Comparison of ENCODE assay signal across 8 cellular contexts in genomic region chr1:36150296-36151132, GRCh38. TPM values are rescaled to one million over a fixed set of nuclear protein-coding genes. Genes with fewer than 3 reads are reported as not detected.
A peak's percentile ranks its signal among the peaks of the same experiment; 100 is the strongest.
DNase-seq lines count a peak whose midpoint lies in the region; ATAC-seq, FAIRE-seq and TF ChIP-seq lines count a peak whose summit lies in the region.

No MANE protein-coding gene starts in this region.

- CTCF ChIA-PET in HepG2 (lab: Yijun Ruan, JAX; ENCODE audit: low intra/inter-chr PET ratio, low total read pairs) = interaction anchor here (0.8 to 2.6 kb wide), 4 partner anchors 37 to 192 kb away, joined by 3 to 43 read pairs (median 10); no protein-coding TSS in a partner anchor

- ATAC-seq in HG03439 (IDR thresholded peaks at IDR 0.05; ENCODE audit: unreplicated experiment) (peak; percentile 40), HepG2 (peak; percentile 87)

- DNase-seq in AML-193 (lab: John Stamatoyannopoulos, UW) (peak; percentile 81), NCI-H524 (lab: John Stamatoyannopoulos, UW) (peak; percentile 90 to 94), HepG2 (ENCODE audit: low spot score) (peak; percentile 86)
- peak; percentile 94 for DNase-seq in activated CD4-positive, alpha-beta T cell treated with anti-CD3 and anti-CD28 coated beads, Interleukin-2, amount 10 ng/mL, durations not matched to agents 24 days and 14 days
- peak; percentile 61 for DNase-seq in stimulated activated CD4-positive, alpha-beta T cell treated with anti-CD3 and anti-CD28 coated beads, Interleukin-4, amount 100 ng/mL, for 1 hour

- TF ChIP-seq POLR2A in GM19099 (IDR thresholded peaks at IDR 0.05; ENCODE audit: extremely low read depth, insufficient read length, low read depth) (peak; percentile 72), HepG2 (IDR thresholded peaks at IDR 0.05; ENCODE audit: insufficient read depth in 1 of 2, low read depth in 2 of 2, low read length in 2 of 2) (peak in 1 of 2 experiments; percentile 62; a peak in 2 of 4 replicates)

- H3K4me3 Mint-ChIP-seq in activated CD4-positive, alpha-beta T cell treated with anti-CD3 and anti-CD28 coated beads, Interleukin-2, amount 10 ng/mL, durations not matched to agents 24 days and 14 days = peak overlapping the region; percentile 98
- peak overlapping the region; percentile 95 for H3K4me3 Mint-ChIP-seq in dendritic cell treated with granulocyte-macrophage colony-stimulating factor and Interleukin-4, amounts not matched to agents 40 ng/mL and 50 ng/mL, for 4 days

- TF ChIP-seq RAD21 in HepG2 (CRISPR knock-in tag; IDR thresholded peaks at IDR 0.05) = no peak

- H3K4me1 ChIP-seq in HepG2 (ENCODE audit: insufficient read depth, low read length) = peaks cover 67% of the 10 kb centered on the region

- H3K36me3 ChIP-seq in HepG2 (replicated peaks in 1 of 2; ENCODE audit: control insufficient read depth in 1 of 2, insufficient read depth in 2 of 2, low read length in 2 of 2) = no peaks in the 10 kb centered on the region

- H4K20me1 ChIP-seq in HepG2 (ENCODE audit: insufficient read depth, low read length) = no peaks in the 10 kb centered on the region

- 3% methylated on average over 5 of the region's 12 CpGs for whole genome bisulfite sequencing in HepG2 (ENCODE audit: low lambda C conversion rate)

- no peak overlapping the region for H2AFZ ChIP-seq in HepG2 (ENCODE audit: low read length)

- H3K27me3 ChIP-seq in HepG2 (ENCODE audit: control insufficient read depth in 1 of 2, insufficient read depth in 2 of 2, low read length in 2 of 2) = no peaks in the 10 kb centered on the region

- no TSS peak for BruUV-seq in HepG2 (replicated peaks; lab: Mats Ljungman, UMichigan)

- H3K4me2 ChIP-seq in HepG2 (ENCODE audit: low read depth, low read length) = peak overlapping the region; percentile 94

- peaks cover 8% of the 10 kb centered on the region for H3K79me2 ChIP-seq in HepG2 (ENCODE audit: insufficient read depth, low read length)

- TF ChIP-seq CTCF in HepG2 (CRISPR knock-in tag; IDR thresholded peaks at IDR 0.05) = no peak

- peaks cover 17% of the 10 kb centered on the region for H3K36me3 Mint-ChIP-seq in activated CD4-positive, alpha-beta T cell treated with anti-CD3 and anti-CD28 coated beads, Interleukin-2, amount 10 ng/mL, durations not matched to agents 24 days and 14 days (ENCODE audit: low read depth)
- H3K36me3 Mint-ChIP-seq in dendritic cell treated with granulocyte-macrophage colony-stimulating factor and Interleukin-4, amounts not matched to agents 40 ng/mL and 50 ng/mL, for 4 days (ENCODE audit: low read depth) = peaks cover 26% of the 10 kb centered on the region

- POLR2A ChIA-PET in HepG2 (lab: Yijun Ruan, JAX) = interaction anchor here (0.5 to 3.5 kb wide), 20 partner anchors 10 to 250 kb away, joined by 3 to 34 read pairs (median 4); partner anchors contain the start of gene THRAP3

- peak overlapping the region; percentile 31 for H3K27ac ChIP-seq in HepG2 (ENCODE audit: extremely low read length, insufficient read depth, low read length)

- FAIRE-seq in HepG2 (lab: Jason Lieb, UNC) = peak; percentile 71

- H3K4me3 ChIP-seq in HepG2 (replicated peaks in 1 of 3; ENCODE audit: insufficient read depth in 1 of 3, low read depth in 2 of 3, low read length in 3 of 3) = peak overlapping the region; percentile 35 to 74 (median 43)

- peak overlapping the region; percentile 98 for H3K27ac Mint-ChIP-seq in activated CD4-positive, alpha-beta T cell treated with anti-CD3 and anti-CD28 coated beads, Interleukin-2, amount 10 ng/mL, durations not matched to agents 24 days and 14 days
- peak overlapping the region; percentile 97 for H3K27ac Mint-ChIP-seq in dendritic cell treated with granulocyte-macrophage colony-stimulating factor and Interleukin-4, amounts not matched to agents 40 ng/mL and 50 ng/mL, for 4 days

- H3K27me3 Mint-ChIP-seq in activated CD4-positive, alpha-beta T cell treated with anti-CD3 and anti-CD28 coated beads, Interleukin-2, amount 10 ng/mL, durations not matched to agents 24 days and 14 days = no peaks in the 10 kb centered on the region
- H3K27me3 Mint-ChIP-seq in dendritic cell treated with granulocyte-macrophage colony-stimulating factor and Interleukin-4, amounts not matched to agents 40 ng/mL and 50 ng/mL, for 4 days = no peaks in the 10 kb centered on the region

- in situ Hi-C loops in HepG2 (cut with HindIII; ENCODE audit: extremely low pct_ligation_motif_present, low pct_unique_long_range_greater_than_20kb) = loop anchor here (5.0 kb wide), 2 partner anchors 37 to 137 kb away; no protein-coding TSS in a partner anchor

- TF ChIP-seq EP300 in HepG2 (IDR thresholded peaks at IDR 0.05; ENCODE audit: low read depth in 2 of 2, low read length in 2 of 2) = no peak
- no peak for TF ChIP-seq EP300 in HepG2 (CRISPR knock-in tag; IDR thresholded peaks at IDR 0.05; ENCODE audit: borderline replicate concordance)

- H3K4me1 Mint-ChIP-seq in activated CD4-positive, alpha-beta T cell treated with anti-CD3 and anti-CD28 coated beads, Interleukin-2, amount 10 ng/mL, durations not matched to agents 24 days and 14 days = peaks cover 58% of the 10 kb centered on the region
- H3K4me1 Mint-ChIP-seq in dendritic cell treated with granulocyte-macrophage colony-stimulating factor and Interleukin-4, amounts not matched to agents 40 ng/mL and 50 ng/mL, for 4 days (ENCODE audit: low read depth) = peaks cover 75% of the 10 kb centered on the region

- no peaks in the 10 kb centered on the region for H3K9me3 Mint-ChIP-seq in activated CD4-positive, alpha-beta T cell treated with anti-CD3 and anti-CD28 coated beads, Interleukin-2, amount 10 ng/mL, durations not matched to agents 24 days and 14 days
- no peaks in the 10 kb centered on the region for H3K9me3 Mint-ChIP-seq in dendritic cell treated with granulocyte-macrophage colony-stimulating factor and Interleukin-4, amounts not matched to agents 40 ng/mL and 50 ng/mL, for 4 days

- peak overlapping the region; percentile 44 for H3K9ac ChIP-seq in HepG2 (ENCODE audit: insufficient read depth, low read depth, low read length)

- H3K9me3 ChIP-seq in HepG2 (ENCODE audit: low read length) = no peaks in the 10 kb centered on the region

- intact Hi-C loops in activated CD4-positive, alpha-beta T cell treated with anti-CD3 and anti-CD28 coated beads, Interleukin-2, amount 10 ng/mL, durations not matched to agents 24 days and 14 days (cut with micrococcal nuclease) = no loop called here
- intact Hi-C loops in dendritic cell treated with granulocyte-macrophage colony-stimulating factor and Interleukin-4, amounts not matched to agents 40 ng/mL and 50 ng/mL, for 4 days (cut with micrococcal nuclease) = no loop called here
- intact Hi-C loops in HepG2 (cut with micrococcal nuclease; ENCODE audit: unreplicated experiment) = loop anchor here (10.0 kb wide), 1 partner anchor 74 kb away; the partner anchor contains the start of gene THRAP3

RNA-seq across cellular contexts. Expression of gene TRAPPC3, which starts 1.2 kb away (rescaled TPM):
- total RNA-seq in activated CD4-positive, alpha-beta T cell treated with anti-CD3 and anti-CD28 coated beads, Interleukin-2, amount 10 ng/mL, durations not matched to agents 24 days and 14 days = 71.2 and 72.4 TPM in 2 replicates
- total RNA-seq in HepG2 (2016; rRNA removed; fragmentation: Illumina TruSeq; extraction: Trizol) = 62.4 and 66.7 TPM in 2 replicates
- total RNA-seq in HepG2 (2016; cell fraction: cytosol; rRNA removed; fragmentation: Illumina TruSeq; extraction: Trizol; ENCODE audit: low read depth) = 33.8 and 35.1 TPM in 2 replicates
- 67.4 and 70.9 TPM in 2 replicates for total RNA-seq in HepG2 (2016; cell fraction: insoluble cytoplasmic fraction; rRNA removed; fragmentation: Illumina TruSeq; extraction: Trizol)
- total RNA-seq in HepG2 (2016; cell fraction: membrane; rRNA removed; fragmentation: Illumina TruSeq; extraction: Trizol) = 51.3 and 59.4 TPM in 2 replicates
- total RNA-seq in HepG2 (2016; cell fraction: nucleus; rRNA removed; fragmentation: Illumina TruSeq; extraction: Trizol) = 32.1 and 40.4 TPM in 2 replicates
- polyA plus RNA-seq in HepG2 (2011; rRNA removed) = 48.0 and 53.7 TPM in 2 replicates
- 54.6 and 63.8 TPM in 2 replicates for polyA plus RNA-seq in HepG2 (2011; cell fraction: cytosol; rRNA removed)
- 23.5 and 23.9 TPM in 2 replicates for polyA plus RNA-seq in HepG2 (2011; cell fraction: nucleus; rRNA removed)
- 39.6 and 48.9 TPM in 2 replicates for polyA plus RNA-seq in HepG2 (2012)
- polyA plus RNA-seq in HepG2 (2016; cell fraction: cytosol; fragmentation: Illumina TruSeq; extraction: Trizol; ENCODE audit: low read depth) = 32.8 and 40.4 TPM in 2 replicates
- 70.8 and 86.6 TPM in 2 replicates for polyA plus RNA-seq in HepG2 (2016; cell fraction: insoluble cytoplasmic fraction; fragmentation: Illumina TruSeq; extraction: Trizol; ENCODE audit: low read depth)
- 45.9 and 53.3 TPM in 2 replicates for polyA plus RNA-seq in HepG2 (2016; cell fraction: membrane; fragmentation: Illumina TruSeq; extraction: Trizol; ENCODE audit: low read depth)
- polyA plus RNA-seq in HepG2 (2016; cell fraction: nucleus; fragmentation: Illumina TruSeq; extraction: Trizol; ENCODE audit: insufficient read depth, low read depth) = 58.4 and 69.5 TPM in 2 replicates
- 12.2 and 41.8 TPM in 2 replicates for polyA minus RNA-seq in HepG2 (2011; rRNA and poly(A)+ RNA removed; ENCODE audit: low replicate concordance)
- polyA minus RNA-seq in HepG2 (2011; cell fraction: cytosol; rRNA and poly(A)+ RNA removed) = 16.1 and 26.3 TPM in 2 replicates
- polyA minus RNA-seq in HepG2 (2011; cell fraction: nucleus; rRNA and poly(A)+ RNA removed) = 10.3 and 14.2 TPM in 2 replicates

RNA-seq across cellular contexts. Expression of gene MAP7D1, which starts 5.4 kb away (rescaled TPM):
- total RNA-seq in activated CD4-positive, alpha-beta T cell treated with anti-CD3 and anti-CD28 coated beads, Interleukin-2, amount 10 ng/mL, durations not matched to agents 24 days and 14 days = 170 and 177 TPM in 2 replicates
- total RNA-seq in HepG2 (2016; rRNA removed; fragmentation: Illumina TruSeq; extraction: Trizol) = 5.5 and 7.2 TPM in 2 replicates
- total RNA-seq in HepG2 (2016; cell fraction: cytosol; rRNA removed; fragmentation: Illumina TruSeq; extraction: Trizol; ENCODE audit: low read depth) = 2.9 and 3.9 TPM in 2 replicates
- 6.3 and 7.8 TPM in 2 replicates for total RNA-seq in HepG2 (2016; cell fraction: insoluble cytoplasmic fraction; rRNA removed; fragmentation: Illumina TruSeq; extraction: Trizol)
- total RNA-seq in HepG2 (2016; cell fraction: membrane; rRNA removed; fragmentation: Illumina TruSeq; extraction: Trizol) = 4.2 TPM in 2 replicates
- total RNA-seq in HepG2 (2016; cell fraction: nucleus; rRNA removed; fragmentation: Illumina TruSeq; extraction: Trizol) = 6.1 and 7.9 TPM in 2 replicates
- polyA plus RNA-seq in HepG2 (2011; rRNA removed) = 5.6 and 6.8 TPM in 2 replicates
- 4.7 and 5.2 TPM in 2 replicates for polyA plus RNA-seq in HepG2 (2011; cell fraction: cytosol; rRNA removed)
- 14.7 and 14.9 TPM in 2 replicates for polyA plus RNA-seq in HepG2 (2011; cell fraction: nucleus; rRNA removed)
- 7.7 and 14.1 TPM in 2 replicates for polyA plus RNA-seq in HepG2 (2012)
- 1.7 and 2.4 TPM in 2 replicates for polyA plus RNA-seq in HepG2 (2016; cell fraction: cytosol; fragmentation: Illumina TruSeq; extraction: Trizol; ENCODE audit: low read depth)
- 14.2 and 15.7 TPM in 2 replicates for polyA plus RNA-seq in HepG2 (2016; cell fraction: insoluble cytoplasmic fraction; fragmentation: Illumina TruSeq; extraction: Trizol; ENCODE audit: low read depth)
- 4.5 and 4.6 TPM in 2 replicates for polyA plus RNA-seq in HepG2 (2016; cell fraction: membrane; fragmentation: Illumina TruSeq; extraction: Trizol; ENCODE audit: low read depth)
- polyA plus RNA-seq in HepG2 (2016; cell fraction: nucleus; fragmentation: Illumina TruSeq; extraction: Trizol; ENCODE audit: insufficient read depth, low read depth) = 19.3 and 21.5 TPM in 2 replicates
- polyA minus RNA-seq in HepG2 (2011; rRNA and poly(A)+ RNA removed; ENCODE audit: low replicate concordance) = 8.3 and 16.3 TPM in 2 replicates
- 6.0 and 8.5 TPM in 2 replicates for polyA minus RNA-seq in HepG2 (2011; cell fraction: cytosol; rRNA and poly(A)+ RNA removed)
- polyA minus RNA-seq in HepG2 (2011; cell fraction: nucleus; rRNA and poly(A)+ RNA removed) = 4.0 and 7.2 TPM in 2 replicates

RNA-seq across cellular contexts. Expression of gene COL8A2, which starts 25.5 kb away (rescaled TPM):
- 0.12 TPM in 2 replicates for total RNA-seq in activated CD4-positive, alpha-beta T cell treated with anti-CD3 and anti-CD28 coated beads, Interleukin-2, amount 10 ng/mL, durations not matched to agents 24 days and 14 days
- 0.04 and 0.24 TPM in 2 replicates for total RNA-seq in HepG2 (2016; rRNA removed; fragmentation: Illumina TruSeq; extraction: Trizol)
- not detected in 2 replicates for total RNA-seq in HepG2 (2016; cell fraction: cytosol; rRNA removed; fragmentation: Illumina TruSeq; extraction: Trizol; ENCODE audit: low read depth)
- total RNA-seq in HepG2 (2016; cell fraction: insoluble cytoplasmic fraction; rRNA removed; fragmentation: Illumina TruSeq; extraction: Trizol) = 0.04 and 0.09 TPM in 2 replicates
- 0.06 TPM in 1 of 2 replicates, not detected in the other for total RNA-seq in HepG2 (2016; cell fraction: membrane; rRNA removed; fragmentation: Illumina TruSeq; extraction: Trizol)
- total RNA-seq in HepG2 (2016; cell fraction: nucleus; rRNA removed; fragmentation: Illumina TruSeq; extraction: Trizol) = 0.19 and 0.34 TPM in 2 replicates
- polyA plus RNA-seq in HepG2 (2011; rRNA removed) = 0.13 and 0.24 TPM in 2 replicates
- polyA plus RNA-seq in HepG2 (2011; cell fraction: cytosol; rRNA removed) = 0.21 and 0.22 TPM in 2 replicates
- polyA plus RNA-seq in HepG2 (2011; cell fraction: nucleus; rRNA removed) = 0.52 and 0.53 TPM in 2 replicates
- 0.13 and 0.17 TPM in 2 replicates for polyA plus RNA-seq in HepG2 (2012)
- polyA plus RNA-seq in HepG2 (2016; cell fraction: cytosol; fragmentation: Illumina TruSeq; extraction: Trizol; ENCODE audit: low read depth) = not detected in 2 replicates
- polyA plus RNA-seq in HepG2 (2016; cell fraction: insoluble cytoplasmic fraction; fragmentation: Illumina TruSeq; extraction: Trizol; ENCODE audit: low read depth) = 0.10 TPM in 1 of 2 replicates, not detected in the other
- 0.03 TPM in 1 of 2 replicates, not detected in the other for polyA plus RNA-seq in HepG2 (2016; cell fraction: membrane; fragmentation: Illumina TruSeq; extraction: Trizol; ENCODE audit: low read depth)
- polyA plus RNA-seq in HepG2 (2016; cell fraction: nucleus; fragmentation: Illumina TruSeq; extraction: Trizol; ENCODE audit: insufficient read depth, low read depth) = 0.20 TPM in 1 of 2 replicates, not detected in the other
- 0.07 and 0.52 TPM in 2 replicates for polyA minus RNA-seq in HepG2 (2011; rRNA and poly(A)+ RNA removed; ENCODE audit: low replicate concordance)
- 0.20 and 0.26 TPM in 2 replicates for polyA minus RNA-seq in HepG2 (2011; cell fraction: cytosol; rRNA and poly(A)+ RNA removed)
- polyA minus RNA-seq in HepG2 (2011; cell fraction: nucleus; rRNA and poly(A)+ RNA removed) = 0.50 and 0.52 TPM in 2 replicates

Comparison
In these comparisons a context has a peak if more than half of its experiments do, and no peak if none do; other contexts are left out.
1. Peak in every context shown above with its lines: DNase-seq, ATAC-seq, H3K4me3 ChIP-seq and H3K27ac ChIP-seq.
2. RNA of gene MAP7D1, which starts 5.4 kb away (total RNA-seq): 170 to 177 TPM in activated CD4-positive, alpha-beta T cell treated with anti-CD3 and anti-CD28 coated beads, Interleukin-2, amount 10 ng/mL, durations not matched to agents 24 days and 14 days; 2.9 to 7.9 TPM in HepG2; every median in the first group is over 10 times any median in the second.